Comparison of ENCODE assay signal across 8 cellular contexts in the genomic region with DNA sequence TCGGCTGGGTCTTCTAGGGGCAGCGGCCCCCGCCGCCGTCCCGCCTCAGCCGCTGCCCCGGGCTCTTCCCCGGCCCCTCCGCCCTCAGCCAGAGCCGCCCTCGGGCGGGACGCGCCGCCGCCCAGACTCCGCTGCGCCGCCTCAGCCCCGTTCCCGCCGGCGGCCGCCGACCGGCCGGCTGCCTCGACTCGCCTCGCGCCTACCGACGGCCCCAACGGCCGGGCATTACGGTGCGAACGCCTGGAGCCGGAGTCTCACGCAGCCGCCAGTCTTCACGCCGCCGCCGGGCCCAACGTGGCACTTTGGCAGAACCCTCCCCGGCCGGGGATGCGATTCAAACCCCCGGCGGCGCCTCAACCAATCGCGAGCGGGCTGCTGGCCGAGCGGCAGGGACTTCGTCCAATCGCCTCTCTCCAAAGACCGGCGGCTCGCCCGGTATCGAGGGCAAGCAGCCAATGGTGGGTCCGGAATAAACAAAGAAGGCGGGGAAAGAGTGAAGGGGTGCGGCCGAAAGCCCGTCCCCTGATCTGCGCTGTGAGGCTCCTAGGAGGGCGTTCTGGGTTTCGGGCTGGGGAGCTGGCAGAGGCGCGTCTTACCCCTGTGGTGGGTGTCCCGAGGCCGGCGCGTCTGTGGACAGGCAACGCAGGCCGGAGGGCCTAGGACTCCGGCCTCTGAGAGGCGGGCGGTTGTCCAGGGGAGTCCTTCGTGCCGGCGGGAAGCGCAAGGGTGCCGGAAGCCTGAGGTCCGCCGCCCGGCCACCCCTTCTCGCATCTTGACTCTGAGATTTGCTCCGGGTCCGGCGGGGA. TPM values are rescaled to one million over a fixed set of nuclear protein-coding genes. Genes with fewer than 3 reads are reported as not detected.
DNase-seq lines count a peak whose midpoint lies in the region; ATAC-seq lines count a peak whose summit lies in the region.

A gene (minus strand): TSS at position 309 of the 806 bp plus-strand sequence. CDS start 310 bp downstream, outside the sequence.

- H3K36me3 Mint-ChIP-seq in IgD-negative memory B cell, result no peaks in the 10 kb centered on the region

- H3K27me3 Mint-ChIP-seq in IgD-negative memory B cell, result no peaks in the 10 kb centered on the region

- peak within 1 kb of the TSS; percentile 43 to 89 (median 85) for H3K27ac Mint-ChIP-seq in IgD-negative memory B cell

- H3K4me1 Mint-ChIP-seq in IgD-negative memory B cell, result peaks cover 18 to 25% (median 19%) of the 10 kb centered on the region in 3 donors

- peak within 1 kb of the TSS; percentile 94 to 98 (median 96) for H3K4me3 Mint-ChIP-seq in IgD-negative memory B cell

- DNase-seq in DMS153 (lab: John Stamatoyannopoulos, UW) (peak; percentile 93), OCI-M1 (lab: John Stamatoyannopoulos, UW) (peak; percentile 98), activated T-cell treated with anti-CD3 and anti-CD28 coated beads for 1 hour (ENCODE audit: low read depth) (peak; percentile 97), epidermal melanocyte (ENCODE audit: insufficient read length, low spot score) (peak; percentile 89), middle frontal gyrus (ENCODE audit: extremely low spot score, low spot score) (peak; percentile 95)
- peak; percentile 95 to 96 for DNase-seq in stimulated activated CD8-positive, alpha-beta memory T cell treated with anti-CD3 and anti-CD28 coated beads, Interleukin-2, amount 100 ng/mL, for 1 hour (ENCODE audit: low read depth in 2 of 2)

- no peaks in the 10 kb centered on the region for H3K9me3 Mint-ChIP-seq in IgD-negative memory B cell

- peak; percentile 88 for ATAC-seq in GM21576 (IDR thresholded peaks at IDR 0.05; ENCODE audit: unreplicated experiment)

RNA-seq across cellular contexts. Expression of the gene that starts here (rescaled TPM):
- polyA plus RNA-seq in IgD-negative memory B cell, result 16.2 TPM

Comparison
In these comparisons a context has a peak if more than half of its experiments do, and no peak if none do; other contexts are left out.
1. Peak in every context shown above with its lines: DNase-seq and ATAC-seq.